ENCODE assay signal across 1 cellular context in genomic region chr12:131874972-131875371, GRCh38.
A peak's percentile ranks its signal among the peaks of the same experiment; 100 is the strongest.
TF ChIP-seq lines count a peak whose summit lies in the region.
"Not testable (repeated sequence)": the region's sequence is repeated elsewhere in the genome, so short reads cannot be mapped to it uniquely, and the experiment has no call there.

No MANE protein-coding gene starts in this region.

TF ChIP-seq in K562, 482 proteins besides CTCF, POLR2A, EP300 and RAD21:
- TF ChIP-seq PBX2 (CRISPR knock-in tag; IDR thresholded peaks at IDR 0.05; ENCODE audit: low read depth), result not testable (repeated sequence)
- peak; percentile 63 for TF ChIP-seq PBX2 (tag; conservative IDR thresholded peaks at IDR 0.05; ENCODE audit: low read depth)
